8 cellular contexts compared by ENCODE assay signal in the genomic region with DNA sequence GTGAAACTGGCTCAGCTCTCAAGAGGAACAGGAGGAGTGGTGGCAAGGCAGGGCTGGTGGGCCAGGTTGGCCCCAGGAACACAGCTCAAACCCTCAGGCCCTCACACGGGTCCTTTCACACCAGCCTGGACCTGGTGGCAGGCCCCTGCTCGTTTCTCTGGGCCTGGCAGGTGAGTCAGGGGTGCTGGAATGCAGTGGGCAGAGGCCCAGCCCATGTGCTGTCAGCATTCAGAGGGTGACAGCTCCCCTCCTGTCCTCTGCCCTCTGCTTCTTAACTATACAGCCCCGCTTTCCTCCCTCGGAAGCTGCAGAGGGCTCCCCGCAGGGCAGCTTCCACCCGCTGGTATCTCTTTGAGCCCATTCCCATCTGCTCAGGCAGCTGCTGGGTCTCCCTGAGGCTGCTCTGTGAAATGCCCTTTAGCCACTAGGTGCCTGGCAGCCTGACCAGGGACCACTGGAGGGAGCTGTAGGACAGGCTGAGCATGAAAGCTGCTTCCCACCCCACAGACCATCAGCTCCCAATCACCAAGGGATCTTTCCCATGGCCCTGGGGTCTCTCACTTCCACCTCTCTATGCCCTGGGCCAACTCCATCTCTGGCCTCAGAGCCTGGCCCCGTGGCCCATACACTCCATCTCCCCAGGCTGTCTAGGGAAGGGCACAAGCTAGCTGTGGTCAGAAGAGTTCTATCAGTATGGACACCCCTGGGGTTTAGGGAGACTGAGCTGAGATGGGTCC. TPM values are rescaled to one million over a fixed set of nuclear protein-coding genes. Genes with fewer than 3 reads are reported as not detected.
DNase-seq lines count a peak whose midpoint lies in the region; ATAC-seq and TF ChIP-seq lines count a peak whose summit lies in the region.

No MANE protein-coding gene starts in this region.

- peak overlapping the region; percentile 71 for H3K27ac Mint-ChIP-seq in neural crest cell (ENCODE audit: unreplicated experiment)

- TF ChIP-seq CTCF in IMR-90 (conservative IDR thresholded peaks at IDR 0.05; ENCODE audit: low read depth, low read length), result peak; percentile 98
- TF ChIP-seq CTCF in Panc1 (IDR thresholded peaks at IDR 0.05), result peak; percentile 94
- TF ChIP-seq CTCF in neural crest cell (conservative IDR thresholded peaks at IDR 0.05), result peak; percentile 87

- peaks cover 8% of the 10 kb centered on the region for H3K4me1 ChIP-seq in IMR-90 (ENCODE audit: control insufficient read depth, insufficient read depth, low read length)
- peaks cover 8% of the 10 kb centered on the region for H3K4me1 ChIP-seq in Panc1 (ENCODE audit: control insufficient read depth, insufficient read depth, low read length)

- TF ChIP-seq POLR2A in IMR-90 (IDR thresholded peaks at IDR 0.05; ENCODE audit: low read depth, low read length), result peak; percentile 64; the same call in 1 of the 2 replicates

- peak overlapping the region; percentile 80 for H3K4me3 Mint-ChIP-seq in neural crest cell

- peaks cover 5 to 20% of the 10 kb centered on the region in 2 experiments for H3K79me1 ChIP-seq in IMR-90 (ENCODE audit: low read depth in 1 of 2, low read length in 2 of 2)

- H4K91ac ChIP-seq in IMR-90 (ENCODE audit: insufficient read depth, low read depth, low read length), result peak overlapping the region; percentile 43; the same call in 1 of the 2 replicates

- 0 out of 2 replicates have a peak overlapping the region, but pooled peaks have one; percentile 21 for H3K14ac ChIP-seq in IMR-90 (replicated peaks; ENCODE audit: low read depth, low read length)

- H3K9me3 ChIP-seq in IMR-90 (ENCODE audit: control insufficient read depth, insufficient read depth, low read length) (no peaks in the 10 kb centered on the region), Panc1 (ENCODE audit: control insufficient read depth, insufficient read depth, low read depth, low read length) (no peaks in the 10 kb centered on the region)

- H3K4me3 ChIP-seq in IMR-90 (ENCODE audit: insufficient read depth, low read depth, low read length) (no peak overlapping the region), Panc1 (ENCODE audit: low read depth in 2 of 2, low read length in 2 of 2) (no peak overlapping the region)

- POLR2A ChIA-PET in IMR-90 (lab: Charles Lee; ENCODE audit: unreplicated experiment), result interaction anchor here (1.0 kb wide), 1 partner anchor 239 kb away, joined by 3 read pairs; a partner anchor contains a TSS
- POLR2A ChIA-PET in Panc1 (lab: Charles Lee), result interaction anchor here (0.5 to 0.6 kb wide), 2 partner anchors 37 to 129 kb away, joined by 3 to 5 read pairs; no protein-coding TSS in a partner anchor

- peak overlapping the region; percentile 57 for H2AK5ac ChIP-seq in IMR-90 (ENCODE audit: low read depth, low read length)

- H4K20me1 ChIP-seq in IMR-90 (ENCODE audit: insufficient read depth, low read length), result no peaks in the 10 kb centered on the region

- peak; percentile 98 for TF ChIP-seq RAD21 in IMR-90 (IDR thresholded peaks at IDR 0.05; ENCODE audit: low read length)

- intact Hi-C loops in IMR-90 (cut with micrococcal nuclease), result loop anchor here (1.0 kb wide), 3 partner anchors 37 to 294 kb away; no protein-coding TSS in a partner anchor
- intact Hi-C loops in Panc1 (cut with micrococcal nuclease; ENCODE audit: unreplicated experiment), result loop anchor here (2.0 kb wide), 1 partner anchor 38 kb away; no protein-coding TSS in a partner anchor

- DNase-seq in NCI-H510A treated with DMSO at 0.1 percent for 48 hours (lab: John Stamatoyannopoulos, UW) (peak; percentile 20), NCI-H510A (lab: John Stamatoyannopoulos, UW) (no peak), IMR-90 (peak; percentile 82), Panc1 (ENCODE audit: low read depth, low spot score) (peak; percentile 77), activated T-helper 1 cell treated with Interleukin-2 at 50 U/mL for 16 hours (ENCODE audit: low read depth) (peak; percentile 37), fibroblast of peridontal ligament (ENCODE audit: extremely low read depth) (peak; percentile 79), neural crest cell (ENCODE audit: low read depth, low spot score) (peak; percentile 78), superior temporal gyrus (ENCODE audit: extremely low spot score) (peak; percentile 86)

- no peak overlapping the region for H2BK5ac ChIP-seq in IMR-90 (ENCODE audit: low read depth, low read length, poor library complexity, severe bottlenecking)

- H3K56ac ChIP-seq in IMR-90 (ENCODE audit: extremely low read depth, insufficient read depth, low read length), result no peak overlapping the region

- H3K27ac ChIP-seq in IMR-90 (ENCODE audit: insufficient read depth, low read length) (no peak overlapping the region; the same call in 1 of the 2 replicates), Panc1 (ENCODE audit: low read length) (no peak overlapping the region)

- WGBS in IMR-90 (ENCODE audit: extremely low coverage in 2 of 2, insufficient read length in 1 of 2), 2 experiments, result 20% methylated on average over 1 of the region's 7 CpGs; no CpG with 5 or more reads in 1 of the 2 experiments

- in situ Hi-C loops in IMR-90 (cut with MboI; ENCODE audit: low sequenced_read_pairs) (loop anchor here (5.0 kb wide), 1 partner anchor 239 kb away; a partner anchor contains a TSS), Panc1 (cut with HindIII; ENCODE audit: low pct_unique_long_range_greater_than_20kb, low sequenced_read_pairs) (no loop called here)

- no peak overlapping the region for H3K9ac ChIP-seq in IMR-90 (ENCODE audit: low read depth, low read length)

- CTCF ChIA-PET in IMR-90 (lab: Yijun Ruan, JAX) (interaction anchor here (0.6 to 3.2 kb wide), 12 partner anchors 35 to 268 kb away, joined by 3 to 27 read pairs (median 4); a partner anchor contains a TSS), Panc1 (lab: Charles Lee) (interaction anchor here (0.6 to 2.5 kb wide), 17 partner anchors 8 to 451 kb away, joined by 3 to 13 read pairs (median 4); a partner anchor contains a TSS)

- H3K27me3 ChIP-seq in IMR-90 (ENCODE audit: control insufficient read depth, insufficient read depth, low read length), result no peaks in the 10 kb centered on the region
- H3K27me3 ChIP-seq in Panc1 (ENCODE audit: control insufficient read depth, insufficient read depth, low read length), result no peaks in the 10 kb centered on the region

- peak; percentile 78 for ATAC-seq in IMR-90 (ENCODE audit: low read depth)
- peak; percentile 84 for ATAC-seq in Panc1

- peaks cover 33% of the 10 kb centered on the region for H3K4me1 Mint-ChIP-seq in neural crest cell

- BruUV-seq in IMR-90 (replicated peaks; lab: Mats Ljungman, UMichigan), result no TSS peak
- BruUV-seq in Panc1 (replicated peaks; lab: Mats Ljungman, UMichigan), result no TSS peak

- H3K9me3 Mint-ChIP-seq in neural crest cell, result no peaks in the 10 kb centered on the region

- H3K18ac ChIP-seq in IMR-90 (ENCODE audit: low read depth, low read length), result no peak overlapping the region

- dilution Hi-C loops in IMR-90 (cut with HindIII; ENCODE audit: low sequenced_read_pairs, unreplicated experiment), result no loop called here

- H4K5ac ChIP-seq in IMR-90 (ENCODE audit: low read depth, low read length), result no peak overlapping the region

- no peak overlapping the region for H3K4me2 ChIP-seq in IMR-90 (ENCODE audit: low read depth, low read length)

- H3K36me3 Mint-ChIP-seq in neural crest cell (ENCODE audit: low read depth), result no peaks in the 10 kb centered on the region

- peaks cover 8% of the 10 kb centered on the region for H3K27me3 Mint-ChIP-seq in neural crest cell (ENCODE audit: low read depth)

- no peak overlapping the region for H2BK20ac ChIP-seq in IMR-90 (ENCODE audit: low read depth, low read length)

- no peak overlapping the region; the same call in 2 of the 3 replicates for H2BK15ac ChIP-seq in IMR-90 (ENCODE audit: low read depth, low read length)

- H2BK120ac ChIP-seq in IMR-90 (ENCODE audit: low read depth, low read length), result 0 out of 2 replicates have a peak overlapping the region, but pooled peaks have one; percentile 14

- H2AK9ac ChIP-seq in IMR-90 (replicated peaks; ENCODE audit: low read depth, low read length, poor library complexity), result peak overlapping the region; percentile 94

- no peaks in the 10 kb centered on the region for H3K36me3 ChIP-seq in IMR-90 (ENCODE audit: control insufficient read depth, insufficient read depth, low read length)
- H3K36me3 ChIP-seq in Panc1 (ENCODE audit: control insufficient read depth, insufficient read depth, low read length), result no peaks in the 10 kb centered on the region

- no peak overlapping the region for H3K23ac ChIP-seq in IMR-90 (ENCODE audit: low read depth, low read length)

- H4K8ac ChIP-seq in IMR-90 (ENCODE audit: low read depth in 2 of 2, low read length in 2 of 2), result peak overlapping the region in 1 of 2 experiments; percentile 34; a peak in 1 of 4 replicates

- H3K4ac ChIP-seq in IMR-90 (ENCODE audit: low read depth, low read length), result peak overlapping the region; percentile 58

- peaks cover 5% of the 10 kb centered on the region for H3K9me1 ChIP-seq in IMR-90 (ENCODE audit: insufficient read depth, low read length)

- peak overlapping the region; percentile 86 for H2AFZ ChIP-seq in IMR-90 (replicated peaks; ENCODE audit: low read length, poor library complexity)

RNA-seq across cellular contexts. Expression of a gene that starts 24.8 kb away (rescaled TPM):
- total RNA-seq in IMR-90 (2012; rRNA removed), result 1.8 and 2.2 TPM in 2 replicates
- 3.5 and 3.8 TPM in 2 replicates for polyA plus RNA-seq in IMR-90 (2012; rRNA removed)
- 2.5 and 4.5 TPM in 2 replicates for polyA plus RNA-seq in IMR-90 (2012; cell fraction: cytosol; rRNA removed)
- 3.1 and 3.2 TPM in 2 replicates for polyA plus RNA-seq in IMR-90 (2012; cell fraction: nucleus; rRNA removed; ENCODE audit: low replicate concordance)
- total RNA-seq in Panc1 (2021; ENCODE audit: unreplicated experiment), result 3.0 TPM
- polyA plus RNA-seq in Panc1 (2012; ENCODE audit: insufficient read length), result 4.5 TPM
- total RNA-seq in neural crest cell, result 55.0 and 59.0 TPM in 2 replicates

RNA-seq across cellular contexts. Expression of a gene that starts 33.1 kb away (rescaled TPM):
- total RNA-seq in IMR-90 (2012; rRNA removed) (not detected in 2 replicates), Panc1 (2021; ENCODE audit: unreplicated experiment) (0.31 TPM), neural crest cell (not detected in 2 replicates)
- polyA plus RNA-seq in IMR-90 (2012; rRNA removed), result not detected in 2 replicates
- polyA plus RNA-seq in IMR-90 (2012; cell fraction: cytosol; rRNA removed), result 0.01 TPM in 1 of 2 replicates, not detected in the other
- 0.02 TPM in 2 replicates for polyA plus RNA-seq in IMR-90 (2012; cell fraction: nucleus; rRNA removed; ENCODE audit: low replicate concordance)
- 1.4 TPM for polyA plus RNA-seq in Panc1 (2012; ENCODE audit: insufficient read length)

RNA-seq across cellular contexts. Expression of a gene that starts 33.3 kb away (rescaled TPM):
- total RNA-seq in IMR-90 (2012; rRNA removed), result not detected in 2 replicates
- 0.02 TPM in 1 of 2 replicates, not detected in the other for polyA plus RNA-seq in IMR-90 (2012; rRNA removed)
- polyA plus RNA-seq in IMR-90 (2012; cell fraction: cytosol; rRNA removed), result 0.02 and 0.10 TPM in 2 replicates
- 0.06 and 0.07 TPM in 2 replicates for polyA plus RNA-seq in IMR-90 (2012; cell fraction: nucleus; rRNA removed; ENCODE audit: low replicate concordance)
- not detected for total RNA-seq in Panc1 (2021; ENCODE audit: unreplicated experiment)
- not detected for polyA plus RNA-seq in Panc1 (2012; ENCODE audit: insufficient read length)
- total RNA-seq in neural crest cell, result not detected in 2 replicates

RNA-seq across cellular contexts. Expression of a gene that starts 48.8 kb away (rescaled TPM):
- total RNA-seq in IMR-90 (2012; rRNA removed) (not detected in 2 replicates), Panc1 (2021; ENCODE audit: unreplicated experiment) (not detected), neural crest cell (not detected in 2 replicates)
- not detected in 2 replicates for polyA plus RNA-seq in IMR-90 (2012; rRNA removed)
- not detected in 2 replicates for polyA plus RNA-seq in IMR-90 (2012; cell fraction: cytosol; rRNA removed)
- 0.03 TPM in 1 of 2 replicates, not detected in the other for polyA plus RNA-seq in IMR-90 (2012; cell fraction: nucleus; rRNA removed; ENCODE audit: low replicate concordance)
- not detected for polyA plus RNA-seq in Panc1 (2012; ENCODE audit: insufficient read length)

RNA-seq across cellular contexts. Expression of a gene that starts 49.0 kb away (rescaled TPM):
- total RNA-seq in IMR-90 (2012; rRNA removed) (not detected in 2 replicates), Panc1 (2021; ENCODE audit: unreplicated experiment) (0.08 TPM), neural crest cell (0.02 TPM in 1 of 2 replicates, not detected in the other)
- polyA plus RNA-seq in IMR-90 (2012; rRNA removed), result 0.03 TPM in 1 of 2 replicates, not detected in the other
- polyA plus RNA-seq in IMR-90 (2012; cell fraction: cytosol; rRNA removed), result under 0.01 TPM in 1 of 2 replicates, not detected in the other
- 0.08 and 0.22 TPM in 2 replicates for polyA plus RNA-seq in IMR-90 (2012; cell fraction: nucleus; rRNA removed; ENCODE audit: low replicate concordance)
- polyA plus RNA-seq in Panc1 (2012; ENCODE audit: insufficient read length), result 0.06 TPM

Comparison
In these comparisons a context has a peak if more than half of its experiments do, and no peak if none do; other contexts are left out.
1. RNA of a gene that starts 24.8 kb away (total RNA-seq): 55.0 to 59.0 TPM in neural crest cell; 3.0 TPM in Panc1 (single experiment) and 1.8 to 2.2 TPM in IMR-90; every median in the first group is over 10 times any median in the second.
2. Peak in every context shown above with its lines, with median percentiles within 50 percentile points of each other: CTCF ChIP-seq.